Comparison of ENCODE assay signal across 1 cellular context in genomic region chr1:70360321-70360720, GRCh38.
TF ChIP-seq lines count a peak whose summit lies in the region.

No MANE protein-coding gene starts in this region.

TF ChIP-seq in HepG2, 621 proteins besides CTCF, POLR2A, EP300 and RAD21:
- TF ChIP-seq GABPA (IDR thresholded peaks at IDR 0.05; ENCODE audit: low read depth, low read length) = no peak
- no peak for TF ChIP-seq GABPA (CRISPR knock-in tag; IDR thresholded peaks at IDR 0.05; ENCODE audit: low read depth)
- TF ChIP-seq MEF2D (CRISPR knock-in tag; IDR thresholded peaks at IDR 0.05) = no peak
